In genomic region chr5:140576776-140577201, GRCh38 we compare ENCODE assay signal across 1 cellular context.
TF ChIP-seq lines count a peak whose summit lies in the region.

No MANE protein-coding gene starts in this region.

TF ChIP-seq in endothelial cell of umbilical vein, 7 proteins besides CTCF, POLR2A, EP300 and RAD21:
- no peak for TF ChIP-seq EZH2 (IDR thresholded peaks at IDR 0.05; ENCODE audit: borderline replicate concordance, low read depth, low read length, severe bottlenecking)
- TF ChIP-seq POLR2AphosphoS5 (IDR thresholded peaks at IDR 0.05; ENCODE audit: insufficient read depth, low read depth, low read length), result no peak
- no peak for TF ChIP-seq MYC (IDR thresholded peaks at IDR 0.05; ENCODE audit: low read depth, low read length)
- no peak for TF ChIP-seq MAX (IDR thresholded peaks at IDR 0.05; ENCODE audit: insufficient read depth, insufficient read length)
